ENCODE assay signal across 2 cellular contexts in the genomic region with DNA sequence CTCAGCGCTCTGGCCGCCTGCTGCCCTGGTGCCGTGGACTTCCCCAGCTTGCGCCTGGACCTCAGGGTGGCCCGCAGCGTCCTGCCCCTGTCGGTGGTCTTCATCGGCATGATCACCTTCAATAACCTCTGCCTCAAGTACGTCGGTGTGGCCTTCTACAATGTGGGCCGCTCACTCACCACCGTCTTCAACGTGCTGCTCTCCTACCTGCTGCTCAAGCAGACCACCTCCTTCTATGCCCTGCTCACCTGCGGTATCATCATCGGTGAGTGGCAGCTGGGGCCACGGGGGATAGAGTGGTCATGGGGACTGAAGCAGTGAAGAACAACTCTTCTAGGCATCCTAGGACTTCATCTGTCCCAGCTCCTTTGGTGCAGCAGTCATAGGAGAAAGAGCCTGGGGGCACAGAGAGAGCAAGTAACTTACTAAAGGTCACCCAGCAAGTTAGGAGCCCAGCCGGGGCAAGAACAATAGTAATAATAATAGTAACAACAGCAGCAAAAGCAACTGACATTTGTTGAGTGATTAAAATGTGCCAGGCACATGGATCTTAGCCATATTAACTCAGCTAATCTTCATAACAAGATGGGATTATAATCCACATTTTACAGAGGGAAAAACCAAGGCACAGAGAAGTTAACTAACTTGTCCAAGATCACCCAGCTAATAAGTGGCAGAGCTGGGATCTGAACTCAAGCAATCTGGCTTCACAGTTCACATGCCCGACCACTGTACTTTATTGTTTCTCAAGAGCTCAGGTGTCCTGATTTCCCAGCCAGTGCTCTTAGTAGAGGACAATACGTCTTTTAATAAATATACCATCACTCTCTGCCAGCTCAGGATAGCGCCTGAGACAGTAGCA.
TF ChIP-seq lines count a peak whose summit lies in the region.

No MANE protein-coding gene starts in this region.

TF ChIP-seq in SK-N-SH, 30 proteins besides CTCF, POLR2A, EP300 and RAD21 (continued from another document):
- TF ChIP-seq ZBTB33 (IDR thresholded peaks at IDR 0.05; ENCODE audit: borderline replicate concordance, low read depth) (no peak), SIN3A (IDR thresholded peaks at IDR 0.05; ENCODE audit: borderline replicate concordance, low read depth, low read length) (no peak), JUND (IDR thresholded peaks at IDR 0.05) (no peak), EZH2phosphoT487 (IDR thresholded peaks at IDR 0.05; ENCODE audit: borderline replicate concordance, low read depth) (no peak), USF2 (IDR thresholded peaks at IDR 0.05; ENCODE audit: borderline replicate concordance, low read depth, low read length) (no peak), NFIC (IDR thresholded peaks at IDR 0.05; ENCODE audit: borderline replicate concordance) (no peak), MEF2A (IDR thresholded peaks at IDR 0.05; ENCODE audit: borderline replicate concordance, low read depth) (no peak)
- TF ChIP-seq, protein P1, sequence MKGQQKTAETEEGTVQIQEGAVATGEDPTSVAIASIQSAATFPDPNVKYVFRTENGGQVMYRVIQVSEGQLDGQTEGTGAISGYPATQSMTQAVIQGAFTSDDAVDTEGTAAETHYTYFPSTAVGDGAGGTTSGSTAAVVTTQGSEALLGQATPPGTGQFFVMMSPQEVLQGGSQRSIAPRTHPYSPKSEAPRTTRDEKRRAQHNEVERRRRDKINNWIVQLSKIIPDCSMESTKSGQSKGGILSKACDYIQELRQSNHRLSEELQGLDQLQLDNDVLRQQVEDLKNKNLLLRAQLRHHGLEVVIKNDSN (IDR thresholded peaks at IDR 0.05; ENCODE audit: borderline replicate concordance, low read depth) = no peak

TF ChIP-seq in SK-N-SH treated with all-trans-retinoic acid at 6 μM for 48 hours, 23 proteins besides CTCF, POLR2A, EP300 and RAD21 (continued from another document):
- TF ChIP-seq, protein P2, sequence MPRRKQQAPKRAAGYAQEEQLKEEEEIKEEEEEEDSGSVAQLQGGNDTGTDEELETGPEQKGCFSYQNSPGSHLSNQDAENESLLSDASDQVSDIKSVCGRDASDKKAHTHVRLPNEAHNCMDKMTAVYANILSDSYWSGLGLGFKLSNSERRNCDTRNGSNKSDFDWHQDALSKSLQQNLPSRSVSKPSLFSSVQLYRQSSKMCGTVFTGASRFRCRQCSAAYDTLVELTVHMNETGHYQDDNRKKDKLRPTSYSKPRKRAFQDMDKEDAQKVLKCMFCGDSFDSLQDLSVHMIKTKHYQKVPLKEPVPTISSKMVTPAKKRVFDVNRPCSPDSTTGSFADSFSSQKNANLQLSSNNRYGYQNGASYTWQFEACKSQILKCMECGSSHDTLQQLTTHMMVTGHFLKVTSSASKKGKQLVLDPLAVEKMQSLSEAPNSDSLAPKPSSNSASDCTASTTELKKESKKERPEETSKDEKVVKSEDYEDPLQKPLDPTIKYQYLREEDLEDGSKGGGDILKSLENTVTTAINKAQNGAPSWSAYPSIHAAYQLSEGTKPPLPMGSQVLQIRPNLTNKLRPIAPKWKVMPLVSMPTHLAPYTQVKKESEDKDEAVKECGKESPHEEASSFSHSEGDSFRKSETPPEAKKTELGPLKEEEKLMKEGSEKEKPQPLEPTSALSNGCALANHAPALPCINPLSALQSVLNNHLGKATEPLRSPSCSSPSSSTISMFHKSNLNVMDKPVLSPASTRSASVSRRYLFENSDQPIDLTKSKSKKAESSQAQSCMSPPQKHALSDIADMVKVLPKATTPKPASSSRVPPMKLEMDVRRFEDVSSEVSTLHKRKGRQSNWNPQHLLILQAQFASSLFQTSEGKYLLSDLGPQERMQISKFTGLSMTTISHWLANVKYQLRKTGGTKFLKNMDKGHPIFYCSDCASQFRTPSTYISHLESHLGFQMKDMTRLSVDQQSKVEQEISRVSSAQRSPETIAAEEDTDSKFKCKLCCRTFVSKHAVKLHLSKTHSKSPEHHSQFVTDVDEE (CRISPR knock-in tag; IDR thresholded peaks at IDR 0.05) = no peak
- TF ChIP-seq, protein P3, sequence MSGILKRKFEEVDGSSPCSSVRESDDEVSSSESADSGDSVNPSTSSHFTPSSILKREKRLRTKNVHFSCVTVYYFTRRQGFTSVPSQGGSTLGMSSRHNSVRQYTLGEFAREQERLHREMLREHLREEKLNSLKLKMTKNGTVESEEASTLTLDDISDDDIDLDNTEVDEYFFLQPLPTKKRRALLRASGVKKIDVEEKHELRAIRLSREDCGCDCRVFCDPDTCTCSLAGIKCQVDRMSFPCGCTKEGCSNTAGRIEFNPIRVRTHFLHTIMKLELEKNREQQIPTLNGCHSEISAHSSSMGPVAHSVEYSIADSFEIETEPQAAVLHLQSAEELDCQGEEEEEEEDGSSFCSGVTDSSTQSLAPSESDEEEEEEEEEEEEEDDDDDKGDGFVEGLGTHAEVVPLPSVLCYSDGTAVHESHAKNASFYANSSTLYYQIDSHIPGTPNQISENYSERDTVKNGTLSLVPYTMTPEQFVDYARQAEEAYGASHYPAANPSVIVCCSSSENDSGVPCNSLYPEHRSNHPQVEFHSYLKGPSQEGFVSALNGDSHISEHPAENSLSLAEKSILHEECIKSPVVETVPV (CRISPR knock-in tag; IDR thresholded peaks at IDR 0.05) = no peak
